In the genomic region with DNA sequence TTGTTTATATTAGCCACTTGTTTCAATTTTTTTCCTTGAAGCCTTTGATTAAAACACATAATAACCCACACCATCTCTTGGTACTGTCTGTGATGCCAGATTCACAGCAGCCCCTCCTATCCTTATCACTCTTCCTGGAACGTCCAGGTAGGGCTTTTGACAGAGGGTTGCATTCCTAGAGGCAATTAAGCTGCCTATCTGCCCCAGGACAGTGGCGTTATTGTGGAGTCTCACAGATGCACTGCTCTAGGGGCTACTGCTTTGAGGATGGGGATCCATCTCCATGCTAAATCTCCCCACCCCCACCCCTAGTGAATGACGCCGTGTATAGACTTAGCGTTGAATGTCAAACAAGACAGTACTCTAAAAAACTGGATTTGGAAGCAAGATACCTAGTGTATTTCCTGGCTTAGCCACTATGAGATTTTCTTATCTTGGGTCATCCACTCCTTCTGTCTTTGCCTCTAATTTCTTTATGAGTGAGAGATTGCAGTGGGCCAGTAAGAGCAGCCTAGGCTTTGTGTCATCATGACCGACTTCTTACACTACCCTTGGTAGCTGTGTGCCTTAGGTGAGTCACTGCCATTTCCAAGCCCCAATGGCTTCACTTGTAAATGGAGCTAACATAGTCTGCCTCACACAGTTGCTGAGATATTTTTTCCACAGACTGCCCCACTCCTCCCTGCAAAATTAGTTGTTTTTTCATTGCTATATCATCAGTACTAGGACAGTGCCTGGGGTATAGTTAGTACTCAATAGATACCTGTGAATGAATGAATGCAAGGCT, we compare ENCODE assay signal across 26 cellular contexts.
A peak's percentile ranks its signal among the peaks of the same experiment; 100 is the strongest.
DNase-seq lines count a peak whose midpoint lies in the region; ATAC-seq, FAIRE-seq and TF ChIP-seq lines count a peak whose summit lies in the region.
"Had no signal": no experiment of that assay in that cellular context is flagged by ENCODE, and none has a peak within 500 bp of the region (broad histone marks: within the 10 kb centered on the region; RNA-seq: fewer than 3 reads in every experiment).

No MANE protein-coding gene starts in this region.

- FAIRE-seq in RCC 7860 (lab: Jason Lieb, UNC): no peak
- FAIRE-seq: G401.6, H54 had no signal

- peaks cover 2% of the 10 kb centered on the region for H3K27me3 Mint-ChIP-seq in activated naive CD8-positive, alpha-beta T cell treated with anti-CD3 and anti-CD28 coated beads, Interleukin-2, amount 10 ng/mL, durations not matched to agents 7 days and 5 days
- peaks cover 2% of the 10 kb centered on the region for H3K27me3 Mint-ChIP-seq in activated naive CD8-positive, alpha-beta T cell treated with anti-CD3 and anti-CD28 coated beads for 36 hours
- no peaks in the 10 kb centered on the region for H3K27me3 Mint-ChIP-seq in stimulated activated naive CD8-positive, alpha-beta T cell treated with anti-CD3 and anti-CD28 coated beads, Interleukin-15, amount 100 ng/mL, for 72 hours

- H3K4me1 Mint-ChIP-seq in activated naive CD8-positive, alpha-beta T cell treated with anti-CD3 and anti-CD28 coated beads, Interleukin-2, amount 10 ng/mL, durations not matched to agents 7 days and 5 days: peaks cover 3% of the 10 kb centered on the region
- H3K4me1 Mint-ChIP-seq in activated naive CD8-positive, alpha-beta T cell treated with anti-CD3 and anti-CD28 coated beads for 36 hours: peaks cover 6% of the 10 kb centered on the region
- peaks cover 6% of the 10 kb centered on the region for H3K4me1 Mint-ChIP-seq in stimulated activated naive CD8-positive, alpha-beta T cell treated with anti-CD3 and anti-CD28 coated beads, Interleukin-15, amount 100 ng/mL, for 72 hours
- H3K4me1 Mint-ChIP-seq: naive thymus-derived CD8-positive, alpha-beta T cell had no signal

- H3K4me3 Mint-ChIP-seq in activated naive CD8-positive, alpha-beta T cell treated with anti-CD3 and anti-CD28 coated beads, Interleukin-2, amount 10 ng/mL, durations not matched to agents 7 days and 5 days: no peak overlapping the region
- H3K4me3 Mint-ChIP-seq in activated naive CD8-positive, alpha-beta T cell treated with anti-CD3 and anti-CD28 coated beads for 36 hours: no peak overlapping the region
- no peak overlapping the region for H3K4me3 Mint-ChIP-seq in stimulated activated naive CD8-positive, alpha-beta T cell treated with anti-CD3 and anti-CD28 coated beads, Interleukin-15, amount 100 ng/mL, for 72 hours
- H3K4me3 Mint-ChIP-seq: activated CD4-positive, alpha-beta T cell treated with anti-CD3 and anti-CD28 coated beads, Interleukin-2, amount 10 ng/mL, durations not matched to agents 7 days and 5 days; naive thymus-derived CD8-positive, alpha-beta T cell had no signal

- H3K4me3 ChIP-seq in epithelial cell of esophagus (ENCODE audit: low read length): no peak overlapping the region
- H3K4me3 ChIP-seq: BLaER1 treated with 17β-estradiol and CSF1 and Interleukin-3, amounts not matched to agents 10 nM and 100 nM; body of pancreas; lower lobe of right lung; MG63; upper lobe of left lung had no signal

- no peak for DNase-seq in activated naive CD8-positive, alpha-beta T cell treated with anti-CD3 and anti-CD28 coated beads, Interleukin-2, amount 10 ng/mL, durations not matched to agents 7 days and 5 days
- no peak for DNase-seq in activated naive CD8-positive, alpha-beta T cell treated with anti-CD3 and anti-CD28 coated beads for 36 hours
- peak; percentile 57 for DNase-seq in RCC 7860 (ENCODE audit: low spot score)
- DNase-seq in epithelial cell of esophagus (ENCODE audit: low read depth): peak; percentile 48
- DNase-seq in stimulated activated naive CD8-positive, alpha-beta T cell treated with anti-CD3 and anti-CD28 coated beads, Interleukin-15, amount 100 ng/mL, for 72 hours: no peak
- no peak for DNase-seq in UCSD-AML1 (lab: John Stamatoyannopoulos, UW; ENCODE audit: unreplicated experiment)
- DNase-seq: activated CD4-positive, alpha-beta T cell treated with anti-CD3 and anti-CD28 coated beads, Interleukin-2, amount 10 ng/mL, durations not matched to agents 7 days and 5 days; activated CD8-positive, alpha-beta memory T cell treated with anti-CD3 and anti-CD28 coated beads, Interleukin-2, amount 50 U/mL, for 4 hours; activated effector memory CD4-positive, alpha-beta T cell treated with Interleukin-2 at 50 U/mL for 16 hours; body of pancreas; head of caudate nucleus; KBM-7; lower lobe of right lung; MG63; naive thymus-derived CD8-positive, alpha-beta T cell; NCI-H1417; NCI-H2081; NCI-H2227 treated with DMSO at 0.1 percent for 48 hours; NCI-H526 treated with DMSO at 0.1 percent for 48 hours; substantia nigra; T-helper 1 cell; upper lobe of left lung had no signal

- TF ChIP-seq CTCF in epithelial cell of esophagus (IDR thresholded peaks at IDR 0.05; ENCODE audit: insufficient read depth, low read depth, low read length, missing control alignments): no peak

- H3K9me3 Mint-ChIP-seq in activated naive CD8-positive, alpha-beta T cell treated with anti-CD3 and anti-CD28 coated beads, Interleukin-2, amount 10 ng/mL, durations not matched to agents 7 days and 5 days: no peaks in the 10 kb centered on the region
- no peaks in the 10 kb centered on the region for H3K9me3 Mint-ChIP-seq in activated naive CD8-positive, alpha-beta T cell treated with anti-CD3 and anti-CD28 coated beads for 36 hours
- H3K9me3 Mint-ChIP-seq in stimulated activated naive CD8-positive, alpha-beta T cell treated with anti-CD3 and anti-CD28 coated beads, Interleukin-15, amount 100 ng/mL, for 72 hours: no peaks in the 10 kb centered on the region
- H3K9me3 Mint-ChIP-seq: activated CD4-positive, alpha-beta T cell treated with anti-CD3 and anti-CD28 coated beads, Interleukin-2, amount 10 ng/mL, durations not matched to agents 7 days and 5 days; naive thymus-derived CD8-positive, alpha-beta T cell had no signal

- H3K27ac Mint-ChIP-seq in activated naive CD8-positive, alpha-beta T cell treated with anti-CD3 and anti-CD28 coated beads, Interleukin-2, amount 10 ng/mL, durations not matched to agents 7 days and 5 days: no peak overlapping the region
- H3K27ac Mint-ChIP-seq in activated naive CD8-positive, alpha-beta T cell treated with anti-CD3 and anti-CD28 coated beads for 36 hours: no peak overlapping the region
- H3K27ac Mint-ChIP-seq in stimulated activated naive CD8-positive, alpha-beta T cell treated with anti-CD3 and anti-CD28 coated beads, Interleukin-15, amount 100 ng/mL, for 72 hours: no peak overlapping the region
- H3K27ac Mint-ChIP-seq: activated CD4-positive, alpha-beta T cell treated with anti-CD3 and anti-CD28 coated beads, Interleukin-2, amount 10 ng/mL, durations not matched to agents 7 days and 5 days; naive thymus-derived CD8-positive, alpha-beta T cell had no signal

- ATAC-seq in activated naive CD8-positive, alpha-beta T cell treated with anti-CD3 and anti-CD28 coated beads, Interleukin-2, amount 10 ng/mL, durations not matched to agents 7 days and 5 days (ENCODE audit: low read depth): peak; percentile 40
- ATAC-seq in stimulated activated naive CD8-positive, alpha-beta T cell treated with anti-CD3 and anti-CD28 coated beads, Interleukin-15, amount 100 ng/mL, for 72 hours: peak; percentile 47
- no peak for ATAC-seq in HG03378 (IDR thresholded peaks at IDR 0.05; ENCODE audit: unreplicated experiment)
- ATAC-seq: body of pancreas; lower lobe of right lung; naive thymus-derived CD8-positive, alpha-beta T cell had no signal

- POLR2A ChIA-PET in activated naive CD8-positive, alpha-beta T cell treated with anti-CD3 and anti-CD28 coated beads, Interleukin-2, amount 10 ng/mL, durations not matched to agents 7 days and 5 days (lab: Charles Lee): no interaction called here

- H3K36me3 Mint-ChIP-seq in activated naive CD8-positive, alpha-beta T cell treated with anti-CD3 and anti-CD28 coated beads, Interleukin-2, amount 10 ng/mL, durations not matched to agents 7 days and 5 days: no peaks in the 10 kb centered on the region
- H3K36me3 Mint-ChIP-seq in activated naive CD8-positive, alpha-beta T cell treated with anti-CD3 and anti-CD28 coated beads for 36 hours: no peaks in the 10 kb centered on the region
- H3K36me3 Mint-ChIP-seq: naive thymus-derived CD8-positive, alpha-beta T cell had no signal

Comparison
In these comparisons a context has a peak if more than half of its experiments do, and no peak if none do; other contexts are left out.
1. DNase-seq: peak in RCC 7860 (single experiment) and epithelial cell of esophagus (single experiment); none in activated naive CD8-positive, alpha-beta T cell treated with anti-CD3 and anti-CD28 coated beads, Interleukin-2, amount 10 ng/mL, durations not matched to agents 7 days and 5 days (single experiment), activated naive CD8-positive, alpha-beta T cell treated with anti-CD3 and anti-CD28 coated beads for 36 hours (single experiment), stimulated activated naive CD8-positive, alpha-beta T cell treated with anti-CD3 and anti-CD28 coated beads, Interleukin-15, amount 100 ng/mL, for 72 hours (0 of 2) and UCSD-AML1 (single experiment).